8 cellular contexts compared by ENCODE assay signal in genomic region chr17:1627219-1627986, GRCh38. TPM values are rescaled to one million over a fixed set of nuclear protein-coding genes. Genes with fewer than 3 reads are reported as not detected.
DNase-seq lines count a peak whose midpoint lies in the region; ATAC-seq and TF ChIP-seq lines count a peak whose summit lies in the region.

No MANE protein-coding gene starts in this region.

- peak overlapping the region; percentile 65; the same call in 1 of the 2 replicates for H3K27ac ChIP-seq in HCT116 (ENCODE audit: low read depth, low read length)
- H3K27ac ChIP-seq in left ventricle myocardium inferior (replicated peaks) = peak overlapping the region; percentile 93
- H3K27ac ChIP-seq in gastrocnemius medialis = peak overlapping the region; percentile 91 to 99 (median 94)

- H3K27me3 Mint-ChIP-seq in activated CD4-positive, alpha-beta memory T cell treated with anti-CD3 and anti-CD28 coated beads for 36 hours = peaks cover 16% of the 10 kb centered on the region

- H3K4me1 Mint-ChIP-seq in activated CD4-positive, alpha-beta memory T cell treated with anti-CD3 and anti-CD28 coated beads for 36 hours (ENCODE audit: low read depth) = peaks cover 11% of the 10 kb centered on the region

- H3K4me3 ChIP-seq in HCT116 (replicated peaks in 1 of 2; ENCODE audit: low read depth in 1 of 2, low read length in 2 of 2) (peak overlapping the region; percentile 85 to 93), left ventricle myocardium inferior (peak overlapping the region; percentile 91), gastrocnemius medialis (peak overlapping the region; percentile 80 to 94 (median 86))

- H3K27me3 ChIP-seq in HCT116 (ENCODE audit: insufficient read depth, low read length) = no peaks in the 10 kb centered on the region
- H3K27me3 ChIP-seq in left ventricle myocardium inferior (ENCODE audit: low read depth) = no peaks in the 10 kb centered on the region
- no peaks in the 10 kb centered on the region for H3K27me3 ChIP-seq in gastrocnemius medialis

- no peak for TF ChIP-seq CTCF in HCT116 (IDR thresholded peaks at IDR 0.05 in 2 of 3, conservative IDR thresholded peaks at IDR 0.05 in 1 of 3; ENCODE audit: borderline replicate concordance in 1 of 3, insufficient read depth in 1 of 3, low read depth in 2 of 3, low read length in 2 of 3)
- no peak for TF ChIP-seq CTCF in left ventricle myocardium inferior (IDR thresholded peaks at IDR 0.05; ENCODE audit: borderline replicate concordance)
- no peak for TF ChIP-seq CTCF in gastrocnemius medialis (IDR thresholded peaks at IDR 0.05 in 4 of 5, conservative IDR thresholded peaks at IDR 0.05 in 1 of 5)

- H3K36me3 Mint-ChIP-seq in activated CD4-positive, alpha-beta memory T cell treated with anti-CD3 and anti-CD28 coated beads for 36 hours = no peaks in the 10 kb centered on the region

- no peaks in the 10 kb centered on the region for H3K9me2 ChIP-seq in HCT116 (ENCODE audit: insufficient read depth)

- no peaks in the 10 kb centered on the region for H3K79me2 ChIP-seq in HCT116 (ENCODE audit: insufficient read depth, low read length)

- RAD21 ChIA-PET in HCT116 (lab: Charles Lee; ENCODE audit: low non-redundant PET in 1 of 2, low total read pairs in 2 of 2, uncharacterized antibody in 2 of 2, unreplicated experiment in 2 of 2) = interaction anchor here in 1 of 2 experiments (1.5 kb wide), 1 partner anchor 53 kb away, joined by 3 read pairs; no protein-coding TSS in a partner anchor

- H3K36me3 ChIP-seq in HCT116 (ENCODE audit: control insufficient read depth in 1 of 2, insufficient read depth in 2 of 2, low read length in 2 of 2) (no peaks in the 10 kb centered on the region), left ventricle myocardium inferior (no peaks in the 10 kb centered on the region), gastrocnemius medialis (peaks cover 0 to 7% of the 10 kb centered on the region in 2 donors)

- intact Hi-C loops in HCT116 (cut with micrococcal nuclease) = no loop called here
- intact Hi-C loops in activated CD4-positive, alpha-beta memory T cell treated with anti-CD3 and anti-CD28 coated beads for 36 hours (cut with micrococcal nuclease) = no loop called here
- intact Hi-C loops in left ventricle myocardium inferior (cut with micrococcal nuclease) = loop anchor here (10.0 kb wide), 1 partner anchor 53 kb away; no protein-coding TSS in a partner anchor
- intact Hi-C loops in gastrocnemius medialis (cut with DNase I; ENCODE audit: low total_unique reads) = loop anchor here (5.0 kb wide), 2 partner anchors 260 to 360 kb away; no protein-coding TSS in a partner anchor

- H3K9ac ChIP-seq in HCT116 (ENCODE audit: low read length) = peak overlapping the region; percentile 92

- H3K9me3 Mint-ChIP-seq in activated CD4-positive, alpha-beta memory T cell treated with anti-CD3 and anti-CD28 coated beads for 36 hours = no peaks in the 10 kb centered on the region

- H4K20me1 ChIP-seq in HCT116 (ENCODE audit: insufficient read depth) = no peaks in the 10 kb centered on the region

- ATAC-seq in HCT116 = peak; percentile 1; the same call in 1 of the 2 replicates
- peak; percentile 12 to 57 for ATAC-seq in gastrocnemius medialis
- ATAC-seq in GM21786 (IDR thresholded peaks at IDR 0.05; ENCODE audit: unreplicated experiment) = no peak
- no peak for ATAC-seq in GM18511 (IDR thresholded peaks at IDR 0.05; ENCODE audit: unreplicated experiment)

- no peak overlapping the region for H2AFZ ChIP-seq in HCT116 (ENCODE audit: low read depth, low read length, poor library complexity, severe bottlenecking)

- no peak for TF ChIP-seq RAD21 in HCT116 (IDR thresholded peaks at IDR 0.05; ENCODE audit: low read depth)

- H3K4me1 ChIP-seq in HCT116 (ENCODE audit: control insufficient read depth in 1 of 2, insufficient read depth in 2 of 2, low read length in 2 of 2) (peaks cover 13 to 41% of the 10 kb centered on the region in 2 experiments), left ventricle myocardium inferior (peaks cover 41% of the 10 kb centered on the region), gastrocnemius medialis (peaks cover 22 to 34% of the 10 kb centered on the region in 2 donors)

- POLR2A ChIA-PET in HCT116 (lab: Charles Lee) = interaction anchor here (1.0 to 3.8 kb wide), 4 partner anchors 9 to 165 kb away, joined by 3 to 16 read pairs (median 6); no protein-coding TSS in a partner anchor
- POLR2A ChIA-PET in activated CD4-positive, alpha-beta memory T cell treated with anti-CD3 and anti-CD28 coated beads for 36 hours (lab: Charles Lee) = interaction anchor here (0.6 kb wide), 1 partner anchor 20 kb away, joined by 4 read pairs; no protein-coding TSS in a partner anchor

- in situ Hi-C loops in gastrocnemius medialis (cut with MboI; ENCODE audit: low sequenced_read_pairs in 4 of 4) = loop anchor here in 2 of 4 donors (25.0 kb wide), 1 partner anchor 365 kb away; the partner anchor contains the start of gene BHLHA9 (in 2 of the 2)

- no peak overlapping the region for H3K27ac Mint-ChIP-seq in activated CD4-positive, alpha-beta memory T cell treated with anti-CD3 and anti-CD28 coated beads for 36 hours

- H3K9me3 ChIP-seq in HCT116 (ENCODE audit: control insufficient read depth in 1 of 2, insufficient read depth in 1 of 2, low read depth in 1 of 2, low read length in 2 of 2) (no peaks in the 10 kb centered on the region), left ventricle myocardium inferior (replicated peaks) (no peaks in the 10 kb centered on the region), gastrocnemius medialis (no peaks in the 10 kb centered on the region)

- no TSS peak for BruUV-seq in HCT116 (replicated peaks; lab: Mats Ljungman, UMichigan)

- CTCF ChIA-PET in HCT116 (lab: Charles Lee) = interaction anchor here (1.1 to 3.6 kb wide), 4 partner anchors 10 to 53 kb away, joined by 7 to 113 read pairs (median 22); partner anchors contain the start of gene RILP
- CTCF ChIA-PET in activated CD4-positive, alpha-beta memory T cell treated with anti-CD3 and anti-CD28 coated beads for 36 hours (lab: Charles Lee) = interaction anchor here (0.5 to 9.4 kb wide), 4 partner anchors 20 to 263 kb away, joined by 3 to 209 read pairs (median 12); partner anchors contain the start of gene RILP

- peak overlapping the region; percentile 100 for H3K4me2 ChIP-seq in HCT116 (ENCODE audit: low read length)

- TF ChIP-seq POLR2A in HCT116 (IDR thresholded peaks at IDR 0.05; ENCODE audit: borderline replicate concordance, extremely low read depth, insufficient read depth, insufficient read length) = no peak
- TF ChIP-seq POLR2A in gastrocnemius medialis (IDR thresholded peaks at IDR 0.05) = peak; percentile 36 to 37

- H3K4me3 Mint-ChIP-seq in activated CD4-positive, alpha-beta memory T cell treated with anti-CD3 and anti-CD28 coated beads for 36 hours = peak overlapping the region; percentile 54

- peak; percentile 82 for DNase-seq in Ammon's horn (ENCODE audit: low spot score)
- DNase-seq in HCT116 (ENCODE audit: low read depth, low spot score) = no peak
- no peak for DNase-seq in activated CD4-positive, alpha-beta memory T cell treated with anti-CD3 and anti-CD28 coated beads for 36 hours
- DNase-seq in left ventricle myocardium inferior = no peak
- peak; percentile 73 to 81 for DNase-seq in gastrocnemius medialis
- no peak for DNase-seq in COR-L47 (lab: John Stamatoyannopoulos, UW)

TF ChIP-seq in HCT116, 20 proteins besides CTCF, POLR2A, EP300 and RAD21:
- TF ChIP-seq FOSL1 (IDR thresholded peaks at IDR 0.05; ENCODE audit: low read depth) = no peak

RNA-seq across cellular contexts. Expression of gene SLC43A2, which starts 1.2 kb away (rescaled TPM):
- total RNA-seq in HCT116 (2021; ENCODE audit: unreplicated experiment) (12.6 TPM), left ventricle myocardium inferior (4.0 TPM), gastrocnemius medialis (10 to 100 TPM; 26.9 to 96.9 (median 55.2) TPM)
- polyA plus RNA-seq in HCT116 (2012) = 10.0 and 12.0 TPM in 2 replicates
- total RNA-seq in activated CD4-positive, alpha-beta memory T cell treated with anti-CD3 and anti-CD28 coated beads for 36 hours = 1 to 10 TPM; 2.0 to 2.2 TPM

RNA-seq across cellular contexts. Expression of gene SCARF1, which starts 18.1 kb away (rescaled TPM):
- total RNA-seq in HCT116 (2021; ENCODE audit: unreplicated experiment) (2.2 TPM), left ventricle myocardium inferior (12.2 TPM), gastrocnemius medialis (10 to 100 TPM in 1 of 4 donors, 1 to 10 TPM in 3; 4.1 to 15.1 (median 5.7) TPM)
- polyA plus RNA-seq in HCT116 (2012) = 0.96 and 1.2 TPM in 2 replicates
- 1 to 10 TPM; 2.7 to 3.2 TPM for total RNA-seq in activated CD4-positive, alpha-beta memory T cell treated with anti-CD3 and anti-CD28 coated beads for 36 hours

RNA-seq across cellular contexts. Expression of gene RILP, which starts 22.3 kb away (rescaled TPM):
- 11.6 TPM for total RNA-seq in HCT116 (2021; ENCODE audit: unreplicated experiment)
- 10.8 and 13.4 TPM in 2 replicates for polyA plus RNA-seq in HCT116 (2012)
- 1 to 10 TPM; 5.8 to 6.2 TPM for total RNA-seq in activated CD4-positive, alpha-beta memory T cell treated with anti-CD3 and anti-CD28 coated beads for 36 hours
- total RNA-seq in left ventricle myocardium inferior = 81.7 TPM
- 10 to 100 TPM; 45.5 to 94.7 (median 58.9) TPM for total RNA-seq in gastrocnemius medialis

RNA-seq across cellular contexts. Expression of gene PRPF8, which starts 57.3 kb away (rescaled TPM):
- 386 TPM for total RNA-seq in HCT116 (2021; ENCODE audit: unreplicated experiment)
- polyA plus RNA-seq in HCT116 (2012) = 284 and 382 TPM in 2 replicates
- 100 to 1,000 TPM; 370 to 378 TPM for total RNA-seq in activated CD4-positive, alpha-beta memory T cell treated with anti-CD3 and anti-CD28 coated beads for 36 hours
- 136 TPM for total RNA-seq in left ventricle myocardium inferior
- total RNA-seq in gastrocnemius medialis = 100 to 1,000 TPM; 127 to 261 (median 195) TPM

Comparison
In these comparisons a context has a peak if more than half of its experiments do, and no peak if none do; other contexts are left out.
1. DNase-seq: peak in Ammon's horn (single experiment) and gastrocnemius medialis (2 of 2); none in HCT116 (single experiment), activated CD4-positive, alpha-beta memory T cell treated with anti-CD3 and anti-CD28 coated beads for 36 hours (single experiment), left ventricle myocardium inferior (single experiment) and COR-L47 (single experiment).
2. ATAC-seq: peak in HCT116 (single experiment) and gastrocnemius medialis (2 of 2); none in GM21786 (single experiment) and GM18511 (single experiment).
3. intact Hi-C loops: an anchor here in left ventricle myocardium inferior (10.0 kb wide) and gastrocnemius medialis (5.0 kb wide); none called in HCT116 and activated CD4-positive, alpha-beta memory T cell treated with anti-CD3 and anti-CD28 coated beads for 36 hours.
4. Peak in every context shown above with its lines, with median percentiles within 50 percentile points of each other: H3K27ac ChIP-seq and H3K4me3 ChIP-seq.